Comparison of ENCODE assay signal across 1 cellular context in the genomic region with DNA sequence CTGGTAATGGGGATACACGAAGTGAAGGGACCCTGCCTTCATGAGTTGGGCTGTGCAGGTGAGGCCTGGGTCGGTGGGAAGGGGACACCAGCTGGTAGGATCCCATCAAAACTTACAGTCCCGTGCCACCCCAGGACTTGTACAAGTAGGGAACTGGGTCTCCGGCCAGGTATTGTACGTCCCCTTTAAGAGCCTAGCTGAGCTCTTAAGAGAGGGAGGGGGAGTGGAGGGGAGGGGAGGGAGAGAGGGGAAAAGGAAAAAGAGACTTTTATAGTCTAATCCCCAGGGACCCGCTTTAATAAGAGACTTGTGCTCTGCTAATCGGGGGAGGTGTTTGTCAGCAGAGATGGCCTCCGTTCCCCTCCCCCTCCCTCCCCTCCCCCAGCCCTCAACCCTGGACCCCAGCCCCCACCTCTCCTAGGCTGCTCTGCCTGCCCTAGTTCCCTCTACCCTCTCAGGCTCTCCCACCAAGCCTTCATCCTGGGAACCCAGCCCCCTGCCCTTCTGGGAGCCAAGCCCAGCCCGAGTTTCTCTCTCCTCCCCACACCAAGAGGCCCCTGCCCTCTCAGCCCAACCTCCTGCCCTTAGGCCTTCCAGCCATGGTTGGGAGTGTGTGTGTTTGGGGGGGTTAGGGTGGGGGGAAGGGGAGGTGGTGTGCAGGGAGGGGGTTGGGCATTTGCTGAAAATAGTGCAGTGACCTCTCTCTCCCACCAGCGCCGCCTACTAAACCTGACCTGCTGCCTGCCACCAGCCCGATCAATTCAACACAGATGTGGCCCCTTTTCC.
TF ChIP-seq lines count a peak whose summit lies in the region.

No MANE protein-coding gene starts in this region.

TF ChIP-seq in HEK293, 187 proteins besides CTCF, POLR2A, EP300 and RAD21 (continued from another document):
- TF ChIP-seq, protein P1, sequence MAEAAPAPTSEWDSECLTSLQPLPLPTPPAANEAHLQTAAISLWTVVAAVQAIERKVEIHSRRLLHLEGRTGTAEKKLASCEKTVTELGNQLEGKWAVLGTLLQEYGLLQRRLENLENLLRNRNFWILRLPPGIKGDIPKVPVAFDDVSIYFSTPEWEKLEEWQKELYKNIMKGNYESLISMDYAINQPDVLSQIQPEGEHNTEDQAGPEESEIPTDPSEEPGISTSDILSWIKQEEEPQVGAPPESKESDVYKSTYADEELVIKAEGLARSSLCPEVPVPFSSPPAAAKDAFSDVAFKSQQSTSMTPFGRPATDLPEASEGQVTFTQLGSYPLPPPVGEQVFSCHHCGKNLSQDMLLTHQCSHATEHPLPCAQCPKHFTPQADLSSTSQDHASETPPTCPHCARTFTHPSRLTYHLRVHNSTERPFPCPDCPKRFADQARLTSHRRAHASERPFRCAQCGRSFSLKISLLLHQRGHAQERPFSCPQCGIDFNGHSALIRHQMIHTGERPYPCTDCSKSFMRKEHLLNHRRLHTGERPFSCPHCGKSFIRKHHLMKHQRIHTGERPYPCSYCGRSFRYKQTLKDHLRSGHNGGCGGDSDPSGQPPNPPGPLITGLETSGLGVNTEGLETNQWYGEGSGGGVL (tag by site-specific recombination; IDR thresholded peaks at IDR 0.05): peak; percentile 87
- TF ChIP-seq SP7 (tag by site-specific recombination; IDR thresholded peaks at IDR 0.05) (peak; percentile 26; the same call in 1 of the 2 replicates), ZBTB48 (tag by site-specific recombination; IDR thresholded peaks at IDR 0.05) (peak; percentile 61; the same call in 1 of the 2 replicates)
